In genomic region chr17:1829189-1829578, GRCh38 we compare ENCODE assay signal across 8 cellular contexts. TPM values are rescaled to one million over a fixed set of nuclear protein-coding genes. Genes with fewer than 3 reads are reported as not detected.
A peak's percentile ranks its signal among the peaks of the same experiment; 100 is the strongest.
DNase-seq lines count a peak whose midpoint lies in the region; ATAC-seq and TF ChIP-seq lines count a peak whose summit lies in the region.

No MANE protein-coding gene starts in this region.

- peak overlapping the region; percentile 95 for H3K4me3 Mint-ChIP-seq in activated T-cell treated with anti-CD3 and anti-CD28 coated beads, Interleukin-2, amount 50 U/mL, for 4 hours
- H3K4me3 Mint-ChIP-seq in brain, result peak overlapping the region; percentile 92 to 99 (median 94)

- no peaks in the 10 kb centered on the region for H3K27me3 ChIP-seq in testis

- H3K4me3 ChIP-seq in testis, result peak overlapping the region; percentile 86 to 89

- H3K4me1 ChIP-seq in testis, result no peaks in the 10 kb centered on the region

- ATAC-seq in activated T-cell treated with anti-CD3 and anti-CD28 coated beads, Interleukin-2, amount 50 U/mL, for 4 hours, result peak; percentile 4
- ATAC-seq in left lobe of liver, result peak; percentile 29
- ATAC-seq in HG03457 (IDR thresholded peaks at IDR 0.05; ENCODE audit: unreplicated experiment), result no peak

- H3K27me3 Mint-ChIP-seq in activated T-cell treated with anti-CD3 and anti-CD28 coated beads, Interleukin-2, amount 50 U/mL, for 4 hours (ENCODE audit: low read depth), result no peaks in the 10 kb centered on the region
- no peaks in the 10 kb centered on the region for H3K27me3 Mint-ChIP-seq in brain

- H3K4me1 Mint-ChIP-seq in activated T-cell treated with anti-CD3 and anti-CD28 coated beads, Interleukin-2, amount 50 U/mL, for 4 hours (ENCODE audit: low read depth), result peaks cover 52% of the 10 kb centered on the region
- H3K4me1 Mint-ChIP-seq in brain, result peaks cover 50% of the 10 kb centered on the region

- H3K36me3 ChIP-seq in KOPT-K1 (ENCODE audit: insufficient read depth, low read length) (peaks cover 59% of the 10 kb centered on the region), testis (ENCODE audit: low read depth, missing control alignments) (no peaks in the 10 kb centered on the region)

- H3K9me3 Mint-ChIP-seq in activated T-cell treated with anti-CD3 and anti-CD28 coated beads, Interleukin-2, amount 50 U/mL, for 4 hours, result no peaks in the 10 kb centered on the region
- peaks cover 0 to 2% (median 0%) of the 10 kb centered on the region in 5 experiments for H3K9me3 Mint-ChIP-seq in brain

- TF ChIP-seq POLR2A in testis (IDR thresholded peaks at IDR 0.05), result no peak

- 1% methylated on average over 12 to 13 of the region's 13 CpGs for WGBS in testis, 2 donors

- DNase-seq in activated T-cell treated with anti-CD3 and anti-CD28 coated beads, Interleukin-2, amount 50 U/mL, for 4 hours, result no peak
- DNase-seq in activated T-cell treated with anti-CD3 and anti-CD28 coated beads, Interleukin-2, amount 50 U/mL, for 1 hour, result no peak
- DNase-seq in left lobe of liver (ENCODE audit: low spot score) (no peak), testis (peak; percentile 35), NCI-H2081 (lab: John Stamatoyannopoulos, UW) (no peak)

- peak overlapping the region; percentile 6 to 80 (median 77) for H3K27ac Mint-ChIP-seq in brain

- H3K9me3 ChIP-seq in KOPT-K1 (ENCODE audit: insufficient read depth, low read length, poor library complexity, severe bottlenecking) (no peaks in the 10 kb centered on the region), testis (no peaks in the 10 kb centered on the region)

- peaks cover 18% of the 10 kb centered on the region for H3K36me3 Mint-ChIP-seq in activated T-cell treated with anti-CD3 and anti-CD28 coated beads, Interleukin-2, amount 50 U/mL, for 4 hours (ENCODE audit: insufficient read depth)
- H3K36me3 Mint-ChIP-seq in brain, result peaks cover 22% of the 10 kb centered on the region

- intact Hi-C loops in testis (cut with DNase I; ENCODE audit: low total_unique reads), result no loop called here

- peak overlapping the region; percentile 81 for H3K27ac ChIP-seq in KOPT-K1 (ENCODE audit: low read depth, low read length, poor library complexity, severe bottlenecking)
- H3K27ac ChIP-seq in testis, result peak overlapping the region; percentile 35 to 88

- TF ChIP-seq CTCF in brain (conservative IDR thresholded peaks at IDR 0.05), result no peak
- TF ChIP-seq CTCF in testis (IDR thresholded peaks at IDR 0.05), result no peak

RNA-seq across cellular contexts. Expression of gene SMYD4, which starts 0.5 kb away (rescaled TPM):
- total RNA-seq in activated T-cell treated with anti-CD3 and anti-CD28 coated beads, Interleukin-2, amount 50 U/mL, for 4 hours, result 10 to 100 TPM; 14.2 to 15.2 (median 14.8) TPM
- polyA plus RNA-seq in brain (ENCODE audit: insufficient read depth, low read depth, low replicate concordance) (5.5 TPM), testis (ENCODE audit: insufficient read depth, low read depth, low replicate concordance) (14.4 TPM)
- total RNA-seq in left lobe of liver (6.4 TPM), testis (10 to 100 TPM; 21.2 to 23.0 TPM)

RNA-seq across cellular contexts. Expression of gene RPA1, which starts 0.6 kb away (rescaled TPM):
- total RNA-seq in activated T-cell treated with anti-CD3 and anti-CD28 coated beads, Interleukin-2, amount 50 U/mL, for 4 hours, result 100 to 1,000 TPM; 138 to 151 (median 141) TPM
- 126 TPM for polyA plus RNA-seq in brain (ENCODE audit: insufficient read depth, low read depth, low replicate concordance)
- total RNA-seq in left lobe of liver, result 33.3 TPM
- total RNA-seq in testis, result 10 to 100 TPM; 31.7 to 36.4 TPM
- 52.9 TPM for polyA plus RNA-seq in testis (ENCODE audit: insufficient read depth, low read depth, low replicate concordance)
